1 cellular context compared by ENCODE assay signal in genomic region chr2:46270384-46270783, GRCh38.
TF ChIP-seq lines count a peak whose summit lies in the region.

No MANE protein-coding gene starts in this region.

TF ChIP-seq in H1, 55 proteins besides CTCF, POLR2A, EP300 and RAD21:
- 0 out of 2 replicates have a peak, but pooled peaks have one; percentile 49 for TF ChIP-seq JUND (IDR thresholded peaks at IDR 0.05; ENCODE audit: low read length)
- TF ChIP-seq SIRT6 (IDR thresholded peaks at IDR 0.05; ENCODE audit: low read length), result no peak
